In genomic region chr19:28281676-28282075, GRCh38 we compare ENCODE assay signal across 3 cellular contexts.
"Had no signal": no experiment of that assay in that cellular context is flagged by ENCODE, and none has a peak within 500 bp of the region (broad histone marks: within the 10 kb centered on the region; RNA-seq: fewer than 3 reads in every experiment).

No MANE protein-coding gene starts in this region.

- DNase-seq: GDM1, GF-D8 had no signal

- H3K4me3 ChIP-seq: GM12878 had no signal
